8 cellular contexts compared by ENCODE assay signal in the genomic region with DNA sequence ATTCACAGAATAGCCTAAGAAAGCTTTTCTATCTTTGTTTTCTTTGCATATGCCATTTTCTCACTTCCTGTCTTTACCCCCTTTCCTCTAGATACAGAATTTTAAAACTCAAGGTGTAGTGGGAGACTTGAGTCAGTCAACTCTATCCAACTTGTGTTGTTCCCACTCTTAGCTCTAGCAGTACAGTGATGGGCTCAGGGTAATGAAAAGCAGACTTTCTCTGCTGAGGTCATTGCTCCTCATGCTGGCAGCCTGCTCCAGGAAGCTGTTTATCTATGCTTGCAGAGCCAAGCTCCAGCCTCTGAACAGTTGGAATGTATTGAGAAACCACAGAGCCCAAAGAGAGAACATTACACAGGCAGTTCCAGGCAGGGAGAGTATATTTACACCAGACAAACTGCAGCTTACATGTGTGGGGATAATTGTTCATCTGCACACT.
DNase-seq lines count a peak whose midpoint lies in the region; ATAC-seq and TF ChIP-seq lines count a peak whose summit lies in the region.

No MANE protein-coding gene starts in this region.

- ATAC-seq in stimulated activated effector memory CD8-positive, alpha-beta T cell treated with anti-CD3 and anti-CD28 coated beads, Interleukin-12 subunit alpha, Interleukin-12 subunit beta, amount 100 ng/mL, for 72 hours = peak; percentile 46
- ATAC-seq in GM21825 (IDR thresholded peaks at IDR 0.05; ENCODE audit: unreplicated experiment) (no peak), GM18520 (IDR thresholded peaks at IDR 0.05; ENCODE audit: unreplicated experiment) (no peak)

- no peaks in the 10 kb centered on the region for H3K27me3 ChIP-seq in hepatocyte

- no peaks in the 10 kb centered on the region for H4K20me1 ChIP-seq in hepatocyte (ENCODE audit: insufficient read depth, poor library complexity, severe bottlenecking)

- peaks cover 19% of the 10 kb centered on the region for H3K4me1 ChIP-seq in hepatocyte (ENCODE audit: insufficient read depth)

- no peaks in the 10 kb centered on the region for H3K36me3 ChIP-seq in hepatocyte (replicated peaks; ENCODE audit: insufficient read depth, low read depth)

- TF ChIP-seq CTCF in astrocyte of the spinal cord (IDR thresholded peaks at IDR 0.05; ENCODE audit: low read depth, low read length) (no peak), hepatocyte (IDR thresholded peaks at IDR 0.05; ENCODE audit: poor library complexity) (no peak)

- H3K4me3 ChIP-seq in astrocyte of the spinal cord (ENCODE audit: low read depth, low read length) (no peak overlapping the region), hepatocyte (no peak overlapping the region)

- no peaks in the 10 kb centered on the region for H3K36me3 Mint-ChIP-seq in stimulated activated effector memory CD8-positive, alpha-beta T cell treated with anti-CD3 and anti-CD28 coated beads, Interleukin-12 subunit alpha, Interleukin-12 subunit beta, amount 100 ng/mL, for 72 hours

- peak overlapping the region; percentile 28 for H3K4me2 ChIP-seq in hepatocyte

- H3K9me3 ChIP-seq in hepatocyte (ENCODE audit: low read depth) = no peaks in the 10 kb centered on the region

- H3K27ac Mint-ChIP-seq in stimulated activated effector memory CD8-positive, alpha-beta T cell treated with anti-CD3 and anti-CD28 coated beads, Interleukin-12 subunit alpha, Interleukin-12 subunit beta, amount 100 ng/mL, for 72 hours = no peak overlapping the region

- no peak overlapping the region for H3K4me3 Mint-ChIP-seq in stimulated activated effector memory CD8-positive, alpha-beta T cell treated with anti-CD3 and anti-CD28 coated beads, Interleukin-12 subunit alpha, Interleukin-12 subunit beta, amount 100 ng/mL, for 72 hours

- H3K27ac ChIP-seq in hepatocyte = peak overlapping the region; percentile 70

- no peak overlapping the region for H2AFZ ChIP-seq in hepatocyte

- no peaks in the 10 kb centered on the region for H3K9me3 Mint-ChIP-seq in stimulated activated effector memory CD8-positive, alpha-beta T cell treated with anti-CD3 and anti-CD28 coated beads, Interleukin-12 subunit alpha, Interleukin-12 subunit beta, amount 100 ng/mL, for 72 hours

- no peaks in the 10 kb centered on the region for H3K9me2 ChIP-seq in hepatocyte (replicated peaks; ENCODE audit: insufficient read depth)

- DNase-seq in GM04503 (ENCODE audit: low read depth) (peak; percentile 93), NCI-H1694 (lab: John Stamatoyannopoulos, UW) (peak; percentile 52), astrocyte of the spinal cord (ENCODE audit: low read depth, low spot score) (peak; percentile 98), hepatocyte (ENCODE audit: low spot score) (peak; percentile 91)
- DNase-seq in stimulated activated effector memory CD8-positive, alpha-beta T cell treated with anti-CD3 and anti-CD28 coated beads, Interleukin-12 subunit alpha, Interleukin-12 subunit beta, amount 100 ng/mL, for 72 hours (ENCODE audit: low spot score in 2 of 2) = no peak
- no peak for DNase-seq in activated effector memory CD4-positive, alpha-beta T cell treated with Interleukin-2 at 50 U/mL for 16 hours

- H3K79me2 ChIP-seq in hepatocyte = peaks cover 18% of the 10 kb centered on the region

- peaks cover 20% of the 10 kb centered on the region for H3K4me1 Mint-ChIP-seq in stimulated activated effector memory CD8-positive, alpha-beta T cell treated with anti-CD3 and anti-CD28 coated beads, Interleukin-12 subunit alpha, Interleukin-12 subunit beta, amount 100 ng/mL, for 72 hours

- in situ Hi-C loops in astrocyte of the spinal cord (cut with HindIII; ENCODE audit: low sequenced_read_pairs) = no loop called here

Comparison
In these comparisons a context has a peak if more than half of its experiments do, and no peak if none do; other contexts are left out.
1. DNase-seq: peak in GM04503 (single experiment), NCI-H1694 (single experiment), astrocyte of the spinal cord (single experiment) and hepatocyte (single experiment); none in stimulated activated effector memory CD8-positive, alpha-beta T cell treated with anti-CD3 and anti-CD28 coated beads, Interleukin-12 subunit alpha, Interleukin-12 subunit beta, amount 100 ng/mL, for 72 hours (0 of 2) and activated effector memory CD4-positive, alpha-beta T cell treated with Interleukin-2 at 50 U/mL for 16 hours (single experiment).